ENCODE assay signal across 13 cellular contexts in genomic region chr10:34960983-34961382, GRCh38.
DNase-seq lines count a peak whose midpoint lies in the region; ATAC-seq and TF ChIP-seq lines count a peak whose summit lies in the region.
"Had no signal": no experiment of that assay in that cellular context is flagged by ENCODE, and none has a peak within 500 bp of the region (broad histone marks: within the 10 kb centered on the region; RNA-seq: fewer than 3 reads in every experiment).

No MANE protein-coding gene starts in this region.

- H3K27ac ChIP-seq in neural progenitor cell (no peak overlapping the region), sigmoid colon (no peak overlapping the region)

- H3K27ac Mint-ChIP-seq in neural progenitor cell (no peak overlapping the region), endothelial cell (ENCODE audit: unreplicated experiment) (no peak overlapping the region)
- H3K27ac Mint-ChIP-seq: activated CD4-positive, alpha-beta memory T cell treated with anti-CD3 and anti-CD28 coated beads for 36 hours; activated naive CD8-positive, alpha-beta T cell treated with anti-CD3 and anti-CD28 coated beads, Interleukin-2, amount 50 U/mL, for 24 hours; nephron progenitor cell had no signal

- H3K36me3 Mint-ChIP-seq in neural progenitor cell (no peaks in the 10 kb centered on the region), endothelial cell (ENCODE audit: low read depth, unreplicated experiment) (no peaks in the 10 kb centered on the region)
- H3K36me3 Mint-ChIP-seq: activated CD4-positive, alpha-beta memory T cell treated with anti-CD3 and anti-CD28 coated beads for 36 hours had no signal

- H3K27me3 ChIP-seq in neural progenitor cell (no peaks in the 10 kb centered on the region), sigmoid colon (no peaks in the 10 kb centered on the region)

- 69 to 88% methylated on average over 8 of the region's 8 CpGs for WGBS in sigmoid colon, 2 donors

- no peaks in the 10 kb centered on the region for H3K4me1 ChIP-seq in neural progenitor cell
- H3K4me1 ChIP-seq in sigmoid colon, result peaks cover 0 to 2% (median 0%) of the 10 kb centered on the region in 4 donors

- no peaks in the 10 kb centered on the region for H3K79me2 ChIP-seq in neural progenitor cell (ENCODE audit: low read depth)

- ATAC-seq in GM21381 (IDR thresholded peaks at IDR 0.05; ENCODE audit: unreplicated experiment), result no peak
- ATAC-seq: activated naive CD8-positive, alpha-beta T cell treated with anti-CD3 and anti-CD28 coated beads, Interleukin-2, amount 50 U/mL, for 24 hours had no signal

- TF ChIP-seq EP300 in sigmoid colon (IDR thresholded peaks at IDR 0.05), result no peak

- H3K27me3 Mint-ChIP-seq in neural progenitor cell (ENCODE audit: insufficient read depth, low read depth), result peaks cover under 1% of the 10 kb centered on the region
- no peaks in the 10 kb centered on the region for H3K27me3 Mint-ChIP-seq in endothelial cell (ENCODE audit: unreplicated experiment)
- H3K27me3 Mint-ChIP-seq: activated CD4-positive, alpha-beta memory T cell treated with anti-CD3 and anti-CD28 coated beads for 36 hours had no signal

- no peaks in the 10 kb centered on the region for H3K36me3 ChIP-seq in neural progenitor cell
- H3K36me3 ChIP-seq in sigmoid colon, result no peaks in the 10 kb centered on the region

- H3K4me3 ChIP-seq in fibroblast of villous mesenchyme (ENCODE audit: low read depth, low read length) (no peak overlapping the region), neural progenitor cell (no peak overlapping the region), sigmoid colon (no peak overlapping the region)

- peak; percentile 10 for TF ChIP-seq CTCF in GM10266 (IDR thresholded peaks at IDR 0.05; ENCODE audit: control insufficient read depth, insufficient read depth, low read depth, missing control alignments)
- peak; percentile 56 for TF ChIP-seq CTCF in fibroblast of villous mesenchyme (IDR thresholded peaks at IDR 0.05; ENCODE audit: insufficient read depth, low read depth, low read length)
- TF ChIP-seq CTCF in neural progenitor cell (IDR thresholded peaks at IDR 0.05), result peak; percentile 22
- no peak for TF ChIP-seq CTCF in sigmoid colon (IDR thresholded peaks at IDR 0.05)
- TF ChIP-seq CTCF in endothelial cell (IDR thresholded peaks at IDR 0.05; ENCODE audit: unreplicated experiment), result no peak

- H3K4me3 Mint-ChIP-seq in neural progenitor cell, result no peak overlapping the region
- no peak overlapping the region for H3K4me3 Mint-ChIP-seq in endothelial cell (ENCODE audit: unreplicated experiment)
- H3K4me3 Mint-ChIP-seq: activated CD4-positive, alpha-beta memory T cell treated with anti-CD3 and anti-CD28 coated beads for 36 hours; activated naive CD8-positive, alpha-beta T cell treated with anti-CD3 and anti-CD28 coated beads, Interleukin-2, amount 50 U/mL, for 24 hours; nephron progenitor cell had no signal

- H3K9me3 Mint-ChIP-seq in neural progenitor cell (no peaks in the 10 kb centered on the region), endothelial cell (ENCODE audit: unreplicated experiment) (no peaks in the 10 kb centered on the region)
- H3K9me3 Mint-ChIP-seq: activated CD4-positive, alpha-beta memory T cell treated with anti-CD3 and anti-CD28 coated beads for 36 hours; activated naive CD8-positive, alpha-beta T cell treated with anti-CD3 and anti-CD28 coated beads, Interleukin-2, amount 50 U/mL, for 24 hours; nephron progenitor cell had no signal

- intact Hi-C loops in sigmoid colon (cut with DNase I), result no loop called here

- H2AFZ ChIP-seq in neural progenitor cell (replicated peaks), result no peak overlapping the region

- TF ChIP-seq POLR2A in sigmoid colon (IDR thresholded peaks at IDR 0.05), result no peak

- H3K4me2 ChIP-seq in neural progenitor cell, result no peak overlapping the region

- no peaks in the 10 kb centered on the region for H3F3A ChIP-seq in neural progenitor cell (ENCODE audit: low read depth)

- no peaks in the 10 kb centered on the region for H3K9me3 ChIP-seq in neural progenitor cell (ENCODE audit: low read depth)
- no peaks in the 10 kb centered on the region for H3K9me3 ChIP-seq in sigmoid colon

- H3K9ac ChIP-seq in neural progenitor cell, result no peak overlapping the region

- H4K20me1 ChIP-seq in neural progenitor cell (ENCODE audit: low read depth), result no peaks in the 10 kb centered on the region

- H3K4me1 Mint-ChIP-seq in neural progenitor cell, result peaks cover 3% of the 10 kb centered on the region
- no peaks in the 10 kb centered on the region for H3K4me1 Mint-ChIP-seq in endothelial cell (ENCODE audit: unreplicated experiment)
- H3K4me1 Mint-ChIP-seq: activated naive CD8-positive, alpha-beta T cell treated with anti-CD3 and anti-CD28 coated beads, Interleukin-2, amount 50 U/mL, for 24 hours had no signal

- DNase-seq in GM10266 (ENCODE audit: extremely low spot score) (no peak), SK-N-DZ (ENCODE audit: low spot score) (peak; percentile 45), fibroblast of villous mesenchyme (ENCODE audit: low read depth) (peak; percentile 45), neural progenitor cell (ENCODE audit: low spot score) (no peak), sigmoid colon (no peak), endothelial cell (ENCODE audit: low spot score) (no peak)
- DNase-seq in stimulated activated CD4-positive, alpha-beta T cell treated with anti-CD3 and anti-CD28 coated beads, Interleukin-4, amount 100 ng/mL, for 24 hours, result no peak
- DNase-seq: activated CD4-positive, alpha-beta memory T cell treated with anti-CD3 and anti-CD28 coated beads for 36 hours; activated naive CD8-positive, alpha-beta T cell treated with anti-CD3 and anti-CD28 coated beads, Interleukin-2, amount 50 U/mL, for 24 hours; nephron progenitor cell; RPMI8226; stimulated activated CD4-positive, alpha-beta T cell treated with anti-CD3 and anti-CD28 coated beads, Interleukin-4, amount 100 ng/mL, for 4 hours had no signal

Comparison
In these comparisons a context has a peak if more than half of its experiments do, and no peak if none do; other contexts are left out.
1. DNase-seq: peak in SK-N-DZ (single experiment) and fibroblast of villous mesenchyme (single experiment); none in GM10266 (single experiment), neural progenitor cell (single experiment), sigmoid colon (single experiment), endothelial cell (single experiment) and stimulated activated CD4-positive, alpha-beta T cell treated with anti-CD3 and anti-CD28 coated beads, Interleukin-4, amount 100 ng/mL, for 24 hours (single experiment).
2. CTCF ChIP-seq: peak in GM10266 (single experiment), fibroblast of villous mesenchyme (single experiment) and neural progenitor cell (single experiment); none in sigmoid colon (0 of 4) and endothelial cell (single experiment).